ENCODE assay signal across 21 cellular contexts in the genomic region with DNA sequence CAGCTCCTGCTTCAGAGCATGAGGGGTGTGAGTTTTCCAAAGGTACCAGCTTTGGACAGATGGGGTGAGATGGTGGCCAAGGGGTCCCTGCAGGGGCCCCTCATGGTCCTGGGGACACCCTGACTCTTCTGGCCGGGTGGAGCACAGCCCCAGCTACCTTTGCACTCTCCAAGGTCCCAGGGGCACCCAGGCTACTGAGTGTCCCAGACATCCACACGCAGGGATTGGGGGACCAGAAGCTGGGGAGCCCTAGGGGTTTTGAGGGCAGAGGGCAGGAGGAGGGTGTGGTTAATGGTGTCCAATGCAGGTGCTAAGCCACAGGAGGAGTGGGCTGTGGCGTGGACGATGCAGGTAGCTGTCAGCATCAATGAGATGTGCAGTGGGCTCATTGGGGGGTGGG.
"Had no signal": no experiment of that assay in that cellular context is flagged by ENCODE, and none has a peak within 500 bp of the region (broad histone marks: within the 10 kb centered on the region; RNA-seq: fewer than 3 reads in every experiment).

No MANE protein-coding gene starts in this region.

- ATAC-seq: foreskin keratinocyte, gastroesophageal sphincter, heart left ventricle, left lung, left ventricle myocardium superior, lower lobe of right lung, mucosa of descending colon had no signal

- H2AFZ ChIP-seq: hepatocyte had no signal

- H3K4me1 ChIP-seq: esophagus muscularis mucosa, foreskin keratinocyte, gastroesophageal sphincter, heart left ventricle, left lung, lower lobe of right lung had no signal

- H3K4me1 Mint-ChIP-seq: immature natural killer cell, mesothelial cell of epicardium had no signal

- H3K27ac Mint-ChIP-seq: immature natural killer cell, mesothelial cell of epicardium had no signal

- H3K79me2 ChIP-seq: hepatocyte had no signal

- H3K4me2 ChIP-seq: hepatocyte had no signal

- H3K36me3 ChIP-seq: esophagus muscularis mucosa, gastroesophageal sphincter, heart left ventricle, left lung, lower lobe of right lung had no signal

- H3K36me3 Mint-ChIP-seq: immature natural killer cell, mesothelial cell of epicardium had no signal

- H3K9me3 Mint-ChIP-seq: immature natural killer cell, mesothelial cell of epicardium had no signal

- H3K4me3 Mint-ChIP-seq: immature natural killer cell, mesothelial cell of epicardium had no signal

- DNase-seq: dermis blood vessel endothelial cell; effector CD4-positive, alpha-beta T cell; effector memory CD4-positive, alpha-beta T cell; foreskin keratinocyte; heart left ventricle; hypothalamus; immature natural killer cell; islet precursor cell; kidney; kidney glomerular epithelial cell; left ventricle myocardium superior; lower lobe of right lung; mesenchymal stem cell; mucosa of descending colon had no signal

- H3K9me3 ChIP-seq: esophagus muscularis mucosa, gastroesophageal sphincter, heart left ventricle, left lung, lower lobe of right lung, mucosa of descending colon had no signal

- H3K27ac ChIP-seq: coronary artery, dorsolateral prefrontal cortex, esophagus muscularis mucosa, foreskin keratinocyte, gastroesophageal sphincter, heart left ventricle, hepatocyte, left lung, lower lobe of right lung had no signal

- H3K4me3 ChIP-seq: coronary artery, dorsolateral prefrontal cortex, esophagus muscularis mucosa, gastroesophageal sphincter, heart left ventricle, hepatocyte, left lung, lower lobe of right lung, mucosa of descending colon had no signal
